22 cellular contexts compared by ENCODE assay signal in genomic region chr3:151003772-151004127, GRCh38. TPM values are rescaled to one million over a fixed set of nuclear protein-coding genes. Genes with fewer than 3 reads are reported as not detected.
"Had no signal": no experiment of that assay in that cellular context is flagged by ENCODE, and none has a peak within 500 bp of the region (broad histone marks: within the 10 kb centered on the region; RNA-seq: fewer than 3 reads in every experiment).

No MANE protein-coding gene starts in this region.

- H3K27ac ChIP-seq: HL-60, SJSA1, SK-N-MC had no signal

- FAIRE-seq: RCC 7860 had no signal

- DNase-seq: Karpas-422, KG1, MG63, NCI-H1092 treated with DMSO at 0.1 percent for 48 hours, NCI-H1436, NCI-H187 treated with DMSO at 0.1 percent for 48 hours, NCI-H2029 treated with DMSO at 0.1 percent for 48 hours, NCI-H2227 treated with DMSO at 0.1 percent for 48 hours, NCI-H446, NCI-H510A, NCI-H524 treated with DMSO at 0.1 percent for 48 hours, NCI-H69, NCI-H774, Right ventricle myocardium superior, RPMI8226, SIG-M5 had no signal

- H3K9me3 ChIP-seq: MG63, SJSA1 had no signal

- H3K4me3 ChIP-seq: MG63, SJSA1, SK-N-MC had no signal

- H3K36me3 ChIP-seq: MG63, SJSA1 had no signal

RNA-seq across cellular contexts. Expression of gene CLRN1, which starts 31.2 kb away (rescaled TPM):
- total RNA-seq: HT-29; Right ventricle myocardium superior; SJSA1; T-helper 1 cell treated with Interleukin-12 subunit alpha and Interleukin-12 subunit beta and Interleukin-4 antibody, amounts not matched to agents 30 ng/mL and 1 ng/mL, for 36 hours had no signal
